20 cellular contexts compared by ENCODE assay signal in the genomic region with DNA sequence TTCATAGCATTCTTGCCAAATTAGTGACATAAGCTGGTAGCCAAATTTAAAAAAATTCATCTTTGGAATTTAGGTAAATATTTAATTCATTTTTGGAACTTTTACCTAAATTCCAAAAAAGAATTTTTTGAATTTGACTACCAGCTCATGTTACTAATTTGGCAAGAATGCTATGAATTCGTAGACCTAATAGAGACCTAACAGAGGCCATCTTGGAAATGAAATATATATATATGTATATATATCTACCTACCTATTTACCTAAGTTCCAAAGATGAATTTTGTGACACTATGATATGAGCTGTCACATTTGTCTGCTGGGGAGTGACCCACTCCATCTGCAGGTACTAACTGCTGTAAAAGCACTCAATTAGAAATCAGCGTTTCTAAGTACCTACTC.
"Had no signal": no experiment of that assay in that cellular context is flagged by ENCODE, and none has a peak within 500 bp of the region (broad histone marks: within the 10 kb centered on the region; RNA-seq: fewer than 3 reads in every experiment).

No MANE protein-coding gene starts in this region.

- H3K9ac ChIP-seq: SK-N-SH had no signal

- H3K4me2 ChIP-seq: SK-N-SH had no signal

- ATAC-seq: Panc1, PC-3 had no signal

- FAIRE-seq: HTR-8/SVneo had no signal

- H3K9me3 ChIP-seq: SK-N-SH had no signal

- H3K27ac ChIP-seq: HL-60, RWPE1 had no signal

- DNase-seq: KBM-7, MM.1S, NCI-H1092 treated with DMSO at 0.1 percent for 48 hours, NCI-H1436, NCI-H187, NCI-H2029, NCI-H2081 treated with DMSO at 0.1 percent for 48 hours, NCI-H226, NCI-H446, NCI-H510A, NCI-H69, NCI-H774, PC-3, SHP77, SK-N-SH, SW 1271 had no signal
